In the genomic region with DNA sequence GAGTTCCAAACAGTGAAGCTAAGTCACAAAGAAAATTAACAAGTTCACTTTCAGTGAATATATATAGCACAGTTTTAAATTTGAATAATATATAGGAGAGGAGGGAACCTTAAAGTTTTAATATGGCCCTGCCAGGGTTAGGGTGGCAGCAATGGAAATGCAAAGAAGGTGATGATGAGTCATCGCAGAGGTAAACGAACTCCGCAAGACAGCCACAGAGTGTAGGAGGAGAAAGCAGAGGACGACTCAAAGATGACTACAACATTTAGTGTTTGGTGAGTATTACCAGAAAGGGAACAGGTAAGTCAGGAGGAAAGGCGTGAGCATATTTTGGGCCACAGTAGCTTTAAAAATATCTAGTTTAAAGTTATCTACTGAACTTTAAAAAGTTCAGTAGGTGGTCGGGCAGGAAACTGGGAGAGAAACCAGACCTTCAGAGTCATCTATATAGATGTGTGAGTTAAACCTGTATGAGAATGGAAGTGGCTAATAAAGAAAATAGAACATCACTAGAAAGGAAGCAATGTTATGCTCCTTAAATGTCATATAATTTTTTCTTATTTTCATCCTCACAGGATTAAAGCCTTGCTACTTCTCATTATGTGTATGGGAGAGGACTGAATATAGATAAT, we compare ENCODE assay signal across 9 cellular contexts.
DNase-seq lines count a peak whose midpoint lies in the region; ATAC-seq and TF ChIP-seq lines count a peak whose summit lies in the region.
"Had no signal": no experiment of that assay in that cellular context is flagged by ENCODE, and none has a peak within 500 bp of the region (broad histone marks: within the 10 kb centered on the region; RNA-seq: fewer than 3 reads in every experiment).

No MANE protein-coding gene starts in this region.

- peak; percentile 91 for ATAC-seq in HG02571 (IDR thresholded peaks at IDR 0.05; ENCODE audit: unreplicated experiment)
- peak; percentile 65 for ATAC-seq in RWPE2 (ENCODE audit: low read depth)

- H3K36me3 ChIP-seq in RWPE2 (ENCODE audit: low read depth): no peaks in the 10 kb centered on the region
- H3K36me3 ChIP-seq: prostate gland had no signal

- no peaks in the 10 kb centered on the region for H3K36me3 Mint-ChIP-seq in HFFc6 (ENCODE audit: low read depth)

- DNase-seq in GM19240 (ENCODE audit: insufficient read length, low spot score) (peak; percentile 22), RWPE2 (ENCODE audit: low spot score) (no peak), HFFc6 (no peak), NCI-H82 treated with DMSO at 0.1 percent for 48 hours (lab: John Stamatoyannopoulos, UW; ENCODE audit: unreplicated experiment) (no peak), posterior cingulate gyrus (no peak)
- DNase-seq in stimulated activated CD4-positive, alpha-beta T cell treated with anti-CD3 and anti-CD28 coated beads, Interleukin-1b, Interleukin-23, amount 100 ng/mL, for 24 hours (ENCODE audit: low read depth in 4 of 4, low spot score in 1 of 4): peak in 3 of 4 experiments; percentile 7 to 29 (median 9)

- no peak for TF ChIP-seq CTCF in RWPE2 (IDR thresholded peaks at IDR 0.05; ENCODE audit: poor library complexity, severe bottlenecking)
- TF ChIP-seq CTCF in HFFc6 (IDR thresholded peaks at IDR 0.05): no peak

- H3K27ac Mint-ChIP-seq in HFFc6: no peak overlapping the region
- H3K27ac Mint-ChIP-seq: brain had no signal

- no peaks in the 10 kb centered on the region for H3K9me3 Mint-ChIP-seq in HFFc6

- H3K27me3 Mint-ChIP-seq in HFFc6 (ENCODE audit: insufficient read depth): peaks cover 6% of the 10 kb centered on the region
- H3K27me3 Mint-ChIP-seq: brain had no signal

- H3K27ac ChIP-seq in RWPE2 (ENCODE audit: poor library complexity, severe bottlenecking): no peak overlapping the region
- H3K27ac ChIP-seq: prostate gland had no signal

- H3K4me3 Mint-ChIP-seq in HFFc6: no peak overlapping the region
- H3K4me3 Mint-ChIP-seq: brain had no signal

- no peaks in the 10 kb centered on the region for H3K4me1 Mint-ChIP-seq in HFFc6 (ENCODE audit: low read depth)
- H3K4me1 Mint-ChIP-seq: brain had no signal

- H3K9me3 ChIP-seq in RWPE2 (ENCODE audit: severe bottlenecking): no peaks in the 10 kb centered on the region
- H3K9me3 ChIP-seq: prostate gland had no signal

- H3K4me1 ChIP-seq in RWPE2 (ENCODE audit: insufficient read depth, poor library complexity, severe bottlenecking): no peaks in the 10 kb centered on the region
- H3K4me1 ChIP-seq: prostate gland had no signal

- H3K4me3 ChIP-seq in RWPE2 (ENCODE audit: severe bottlenecking): no peak overlapping the region
- H3K4me3 ChIP-seq: prostate gland had no signal

- no peaks in the 10 kb centered on the region for H3K27me3 ChIP-seq in RWPE2 (ENCODE audit: insufficient read depth, poor library complexity, severe bottlenecking)

- intact Hi-C loops in posterior cingulate gyrus (cut with DNase I): no loop called here

Comparison
In these comparisons a context has a peak if more than half of its experiments do, and no peak if none do; other contexts are left out.
1. DNase-seq: peak in GM19240 (single experiment) and stimulated activated CD4-positive, alpha-beta T cell treated with anti-CD3 and anti-CD28 coated beads, Interleukin-1b, Interleukin-23, amount 100 ng/mL, for 24 hours (3 of 4); none in RWPE2 (single experiment), HFFc6 (single experiment), NCI-H82 treated with DMSO at 0.1 percent for 48 hours (single experiment) and posterior cingulate gyrus (0 of 10).